Comparison of ENCODE assay signal across 10 cellular contexts in genomic region chr16:67242138-67242730, GRCh38. TPM values are rescaled to one million over a fixed set of nuclear protein-coding genes. Genes with fewer than 3 reads are reported as not detected.
DNase-seq lines count a peak whose midpoint lies in the region; ATAC-seq and TF ChIP-seq lines count a peak whose summit lies in the region.
"Had no signal": no experiment of that assay in that cellular context is flagged by ENCODE, and none has a peak within 500 bp of the region (broad histone marks: within the 10 kb centered on the region; RNA-seq: fewer than 3 reads in every experiment).

No MANE protein-coding gene starts in this region.

- 0 out of 2 replicates have a peak overlapping the region, but pooled peaks have one; percentile 79 for H3K4me2 ChIP-seq in PC-3 (ENCODE audit: low read length)

- H2AFZ ChIP-seq in PC-3 (ENCODE audit: low read length) = no peak overlapping the region

- no peak for TF ChIP-seq CTCF in A673 (conservative IDR thresholded peaks at IDR 0.05; ENCODE audit: low read depth, low read length)
- TF ChIP-seq CTCF in PC-3 (conservative IDR thresholded peaks at IDR 0.05; ENCODE audit: low read depth, low read length) = no peak
- no peak for TF ChIP-seq CTCF in nephron progenitor cell (IDR thresholded peaks at IDR 0.05)
- TF ChIP-seq CTCF in glutamatergic neuron (IDR thresholded peaks at IDR 0.05; ENCODE audit: partially characterized antibody, unreplicated experiment) = no peak
- no peak for TF ChIP-seq CTCF in body of pancreas (IDR thresholded peaks at IDR 0.05)

- no peaks in the 10 kb centered on the region for H3K9me3 ChIP-seq in A673 (ENCODE audit: low read depth, low read length, poor library complexity, severe bottlenecking)
- no peaks in the 10 kb centered on the region for H3K9me3 ChIP-seq in PC-3 (ENCODE audit: low read length)
- H3K9me3 ChIP-seq in duodenal mucosa (ENCODE audit: control insufficient read depth in 1 of 2, low read length in 2 of 2) = no peaks in the 10 kb centered on the region
- H3K9me3 ChIP-seq in body of pancreas = no peaks in the 10 kb centered on the region

- H3K9ac ChIP-seq in PC-3 (ENCODE audit: low read length) = peak overlapping the region; percentile 75
- peak overlapping the region; percentile 0 to 47 for H3K9ac ChIP-seq in duodenal mucosa (ENCODE audit: low read depth in 1 of 2, low read length in 2 of 2)

- H3K9me2 ChIP-seq in PC-3 (replicated peaks; ENCODE audit: low read length) = no peaks in the 10 kb centered on the region

- CTCF ChIA-PET in A673 (lab: Charles Lee) (no interaction called here), PC-3 (lab: Charles Lee) (no interaction called here)

- intact Hi-C loops in A673 (cut with micrococcal nuclease; ENCODE audit: unreplicated experiment) = no loop called here
- intact Hi-C loops in PC-3 (cut with micrococcal nuclease) = loop anchor here (10.0 kb wide), 1 partner anchor 47 kb away; the partner anchor contains the start of genes E2F4, ELMO3 and EXOC3L1
- intact Hi-C loops in body of pancreas (cut with DNase I) = no loop called here

- peaks cover 12% of the 10 kb centered on the region for H3K36me3 ChIP-seq in A673 (ENCODE audit: insufficient read depth, low read length, poor library complexity, severe bottlenecking)
- peaks cover 11% of the 10 kb centered on the region for H3K36me3 ChIP-seq in PC-3 (ENCODE audit: low read depth, low read length)
- H3K36me3 ChIP-seq in duodenal mucosa (ENCODE audit: control insufficient read depth in 1 of 2, insufficient read depth in 2 of 2, low read length in 2 of 2) = peaks cover 7 to 24% of the 10 kb centered on the region in 2 donors
- peaks cover 0 to 2% of the 10 kb centered on the region in 2 donors for H3K36me3 ChIP-seq in body of pancreas (replicated peaks in 1 of 2; ENCODE audit: insufficient read depth in 1 of 2, low read depth in 2 of 2)

- peaks cover 15% of the 10 kb centered on the region for H3F3A ChIP-seq in PC-3 (ENCODE audit: low read length, unreplicated experiment)

- H3K27ac Mint-ChIP-seq in nephron progenitor cell (peak overlapping the region; percentile 73), glutamatergic neuron (ENCODE audit: unreplicated experiment) (no peak overlapping the region)

- peaks cover 41% of the 10 kb centered on the region for H3K4me1 Mint-ChIP-seq in nephron progenitor cell
- peaks cover 3% of the 10 kb centered on the region for H3K4me1 Mint-ChIP-seq in glutamatergic neuron (ENCODE audit: low read depth, unreplicated experiment)

- no peak overlapping the region for H3K4me3 Mint-ChIP-seq in nephron progenitor cell
- H3K4me3 Mint-ChIP-seq in glutamatergic neuron (ENCODE audit: unreplicated experiment) = no peak overlapping the region

- H3K27ac ChIP-seq in A673 (ENCODE audit: low read depth, low read length, poor library complexity, severe bottlenecking) = peak overlapping the region; percentile 80
- peak overlapping the region; percentile 99 for H3K27ac ChIP-seq in PC-3 (ENCODE audit: low read length)
- H3K27ac ChIP-seq in duodenal mucosa (ENCODE audit: low read depth, low read length) = no peak overlapping the region
- H3K27ac ChIP-seq in body of pancreas = peak overlapping the region in 2 of 4 donors; percentile 76 to 77

- no peaks in the 10 kb centered on the region for H3K27me3 ChIP-seq in A673 (replicated peaks; ENCODE audit: insufficient read depth, low read depth, low read length, poor library complexity)
- no peaks in the 10 kb centered on the region for H3K27me3 ChIP-seq in PC-3 (ENCODE audit: low read length)
- no peaks in the 10 kb centered on the region for H3K27me3 ChIP-seq in duodenal mucosa (ENCODE audit: control insufficient read depth in 1 of 2, insufficient read depth in 2 of 2, low read length in 2 of 2)
- no peaks in the 10 kb centered on the region for H3K27me3 ChIP-seq in body of pancreas

- no peaks in the 10 kb centered on the region for H3K9me3 Mint-ChIP-seq in nephron progenitor cell
- H3K9me3 Mint-ChIP-seq in glutamatergic neuron (ENCODE audit: unreplicated experiment) = no peaks in the 10 kb centered on the region

- no peak for DNase-seq in A673 (ENCODE audit: low spot score)
- no peak for DNase-seq in PC-3
- DNase-seq in nephron progenitor cell = no peak
- no peak for DNase-seq in SHP77 treated with DMSO at 0.1 percent for 48 hours (lab: John Stamatoyannopoulos, UW)
- DNase-seq in glutamatergic neuron = no peak
- DNase-seq in body of pancreas = no peak
- no peak for DNase-seq in 8988T
- DNase-seq: COR-L47, left cardiac atrium had no signal

- no peak overlapping the region for H3K4me3 ChIP-seq in A673 (ENCODE audit: low read depth, low read length, poor library complexity, severe bottlenecking)
- no peak overlapping the region for H3K4me3 ChIP-seq in PC-3 (ENCODE audit: low read length)
- H3K4me3 ChIP-seq in duodenal mucosa (ENCODE audit: low read depth in 1 of 2, low read length in 2 of 2) = no peak overlapping the region
- no peak overlapping the region for H3K4me3 ChIP-seq in body of pancreas

- H3K4me1 ChIP-seq in A673 (ENCODE audit: insufficient read depth, low read length, poor library complexity, severe bottlenecking) (peaks cover 48% of the 10 kb centered on the region), PC-3 (ENCODE audit: insufficient read depth, low read length) (peaks cover 54% of the 10 kb centered on the region), duodenal mucosa (ENCODE audit: control insufficient read depth in 1 of 2, insufficient read depth in 2 of 2, low read length in 2 of 2) (peaks cover 43 to 54% of the 10 kb centered on the region in 2 donors), body of pancreas (peaks cover 47% of the 10 kb centered on the region)

- BruUV-seq in A673 (replicated peaks; lab: Mats Ljungman, UMichigan) = no TSS peak
- no TSS peak for BruUV-seq in PC-3 (replicated peaks; lab: Mats Ljungman, UMichigan)

- no peaks in the 10 kb centered on the region for H4K20me1 ChIP-seq in PC-3 (ENCODE audit: low read length)

- H3K79me2 ChIP-seq in PC-3 (ENCODE audit: low read length) = peaks cover 65% of the 10 kb centered on the region

- no peak for ATAC-seq in PC-3
- no peak for ATAC-seq in body of pancreas

- no peaks in the 10 kb centered on the region for H3K27me3 Mint-ChIP-seq in nephron progenitor cell (ENCODE audit: low read depth, poor library complexity)
- peaks cover 5% of the 10 kb centered on the region for H3K27me3 Mint-ChIP-seq in glutamatergic neuron (ENCODE audit: unreplicated experiment)

- POLR2A ChIA-PET in A673 (lab: Charles Lee; ENCODE audit: low non-redundant PET) (no interaction called here), PC-3 (lab: Charles Lee; ENCODE audit: unreplicated experiment) (interaction anchor here (0.6 kb wide), 1 partner anchor 171 kb away, joined by 3 read pairs; no protein-coding TSS in a partner anchor)

- 80 to 95% methylated on average over 4 of the region's 4 CpGs for WGBS in body of pancreas, 2 donors

- TF ChIP-seq POLR2A in body of pancreas (IDR thresholded peaks at IDR 0.05) = no peak

- H3K36me3 Mint-ChIP-seq in nephron progenitor cell (ENCODE audit: low read depth) (peaks cover 5% of the 10 kb centered on the region), glutamatergic neuron (ENCODE audit: unreplicated experiment) (no peaks in the 10 kb centered on the region)

RNA-seq across cellular contexts. Expression of gene FHOD1, which starts 5.0 kb away (rescaled TPM):
- total RNA-seq in A673 (2021) (94.9 and 96.4 TPM in 2 replicates), PC-3 (2014; rRNA removed) (45.5 and 57.1 TPM in 2 replicates), glutamatergic neuron (ENCODE audit: unreplicated experiment) (18.8 TPM), body of pancreas (10 to 100 TPM; 12.2 to 26.4 TPM)

RNA-seq across cellular contexts. Expression of gene SLC9A5, which starts 6.5 kb away (rescaled TPM):
- total RNA-seq in A673 (2021) = 2.4 and 3.6 TPM in 2 replicates
- total RNA-seq in PC-3 (2014; rRNA removed) = 0.81 and 1.1 TPM in 2 replicates
- total RNA-seq in glutamatergic neuron (ENCODE audit: unreplicated experiment) = 1.4 TPM
- under 1 TPM; 0.26 to 0.33 TPM for total RNA-seq in body of pancreas

RNA-seq across cellular contexts. Expression of gene TMEM208, which starts 15.3 kb away (rescaled TPM):
- total RNA-seq in A673 (2021) = 30.4 and 38.2 TPM in 2 replicates
- 35.4 and 36.6 TPM in 2 replicates for total RNA-seq in PC-3 (2014; rRNA removed)
- total RNA-seq in glutamatergic neuron (ENCODE audit: unreplicated experiment) = 42.6 TPM
- 10 to 100 TPM; 35.8 to 48.1 TPM for total RNA-seq in body of pancreas

RNA-seq across cellular contexts. Expression of gene PLEKHG4, which starts 37.1 kb away (rescaled TPM):
- total RNA-seq in A673 (2021) (5.8 and 8.9 TPM in 2 replicates), PC-3 (2014; rRNA removed) (8.9 and 15.6 TPM in 2 replicates), glutamatergic neuron (ENCODE audit: unreplicated experiment) (3.4 TPM), body of pancreas (10 to 100 TPM; 21.8 to 29.6 TPM)

RNA-seq across cellular contexts. Expression of gene ELMO3, which starts 43.3 kb away (rescaled TPM):
- total RNA-seq in A673 (2021) = 3.3 and 4.7 TPM in 2 replicates
- total RNA-seq in PC-3 (2014; rRNA removed) = 1.6 and 2.2 TPM in 2 replicates
- 2.1 TPM for total RNA-seq in glutamatergic neuron (ENCODE audit: unreplicated experiment)
- total RNA-seq in body of pancreas = 10 to 100 TPM; 24.1 to 40.5 TPM
